ENCODE assay signal across 18 cellular contexts in genomic region chr9:22383720-22384119, GRCh38.
DNase-seq lines count a peak whose midpoint lies in the region; ATAC-seq and TF ChIP-seq lines count a peak whose summit lies in the region.
"Had no signal": no experiment of that assay in that cellular context is flagged by ENCODE, and none has a peak within 500 bp of the region (broad histone marks: within the 10 kb centered on the region; RNA-seq: fewer than 3 reads in every experiment).

No MANE protein-coding gene starts in this region.

- no peak for ATAC-seq in GM23338
- ATAC-seq: CD8-positive, alpha-beta T cell; HepG2 had no signal

- no peaks in the 10 kb centered on the region; the same call in 1 of the 2 replicates for H3K4me1 ChIP-seq in GM23338 (ENCODE audit: insufficient read depth)
- H3K4me1 ChIP-seq: BLaER1 had no signal

- no peaks in the 10 kb centered on the region for H4K20me1 ChIP-seq in GM23338 (replicated peaks; ENCODE audit: insufficient read depth)
- H4K20me1 ChIP-seq: BLaER1 had no signal

- no peak overlapping the region for H2AFZ ChIP-seq in GM23338

- H3K36me3 Mint-ChIP-seq in GM23338 (ENCODE audit: low read depth) (no peaks in the 10 kb centered on the region), progenitor cell of endocrine pancreas (ENCODE audit: insufficient read depth) (no peaks in the 10 kb centered on the region)
- H3K36me3 Mint-ChIP-seq: CD8-positive, alpha-beta T cell had no signal

- H3K4me3 Mint-ChIP-seq in GM23338 (no peak overlapping the region), progenitor cell of endocrine pancreas (ENCODE audit: low read depth) (no peak overlapping the region)
- H3K4me3 Mint-ChIP-seq: CD8-positive, alpha-beta T cell had no signal

- TF ChIP-seq CTCF in GM23338 (conservative IDR thresholded peaks at IDR 0.05; ENCODE audit: low read depth in 2 of 2), result no peak
- no peak for TF ChIP-seq CTCF in epithelial cell of esophagus (IDR thresholded peaks at IDR 0.05; ENCODE audit: insufficient read depth, low read depth, low read length, missing control alignments)
- TF ChIP-seq CTCF in progenitor cell of endocrine pancreas (IDR thresholded peaks at IDR 0.05; ENCODE audit: unreplicated experiment), result no peak

- H3K27ac ChIP-seq in GM23338 (ENCODE audit: low read depth), result no peak overlapping the region
- H3K27ac ChIP-seq: BLaER1, KMS-11, SK-N-MC had no signal

- H3K27me3 Mint-ChIP-seq in GM23338 (ENCODE audit: insufficient read depth, low read depth, poor library complexity), result no peaks in the 10 kb centered on the region
- peaks cover 7% of the 10 kb centered on the region for H3K27me3 Mint-ChIP-seq in progenitor cell of endocrine pancreas

- no peaks in the 10 kb centered on the region for H3K79me2 ChIP-seq in GM23338 (replicated peaks; ENCODE audit: insufficient read depth)

- DNase-seq in GM23338 (ENCODE audit: low spot score) (peak; percentile 18), NCI-H69 (lab: John Stamatoyannopoulos, UW) (peak; percentile 67), epithelial cell of esophagus (ENCODE audit: low read depth) (peak; percentile 36), kidney tubule cell (ENCODE audit: low spot score) (peak; percentile 63), NCI-H1436 treated with DMSO at 0.1 percent for 48 hours (lab: John Stamatoyannopoulos, UW) (no peak), NCI-H1436 (lab: John Stamatoyannopoulos, UW) (no peak), Ammon's horn (ENCODE audit: low spot score) (no peak), progenitor cell of endocrine pancreas (ENCODE audit: low spot score, unreplicated experiment) (no peak)
- DNase-seq: CD8-positive, alpha-beta T cell; GOT3; NCI-H1105; NCI-H187 treated with DMSO at 0.1 percent for 48 hours; NCI-H446 treated with DMSO at 0.1 percent for 48 hours; Right ventricle myocardium superior had no signal

- peaks cover 10% of the 10 kb centered on the region; the same call in 1 of the 2 replicates for H3K9me2 ChIP-seq in GM23338 (ENCODE audit: insufficient read depth)

- no peaks in the 10 kb centered on the region for H3K9me3 Mint-ChIP-seq in GM23338
- no peaks in the 10 kb centered on the region for H3K9me3 Mint-ChIP-seq in progenitor cell of endocrine pancreas (ENCODE audit: low read depth)
- H3K9me3 Mint-ChIP-seq: CD8-positive, alpha-beta T cell had no signal

- H3K4me3 ChIP-seq in GM23338 (no peak overlapping the region), epithelial cell of esophagus (ENCODE audit: low read length) (no peak overlapping the region)
- H3K4me3 ChIP-seq: BLaER1, SK-N-MC had no signal

- H3K4me1 Mint-ChIP-seq in GM23338 (peaks cover 2% of the 10 kb centered on the region; the same call in 1 of the 3 replicates), progenitor cell of endocrine pancreas (ENCODE audit: low read depth) (peaks cover 8% of the 10 kb centered on the region)

- no peaks in the 10 kb centered on the region for H3K27me3 ChIP-seq in GM23338 (ENCODE audit: insufficient read depth)
- H3K27me3 ChIP-seq: BLaER1 had no signal

- H3K4me2 ChIP-seq in GM23338, result no peak overlapping the region
- H3K4me2 ChIP-seq: BLaER1, KMS-11 had no signal

- no peaks in the 10 kb centered on the region for H3F3A ChIP-seq in GM23338 (replicated peaks; ENCODE audit: low read depth)

- H3K27ac Mint-ChIP-seq in GM23338, result no peak overlapping the region
- no peak overlapping the region for H3K27ac Mint-ChIP-seq in progenitor cell of endocrine pancreas
- H3K27ac Mint-ChIP-seq: CD8-positive, alpha-beta T cell had no signal

- no peaks in the 10 kb centered on the region for H3K36me3 ChIP-seq in GM23338 (ENCODE audit: insufficient read depth)
- H3K36me3 ChIP-seq: BLaER1 had no signal

TF ChIP-seq in GM23338, 12 proteins besides CTCF, POLR2A, EP300 and RAD21:
- TF ChIP-seq JUNB (IDR thresholded peaks at IDR 0.05; ENCODE audit: unreplicated experiment), result no peak
- TF ChIP-seq, protein P1, sequence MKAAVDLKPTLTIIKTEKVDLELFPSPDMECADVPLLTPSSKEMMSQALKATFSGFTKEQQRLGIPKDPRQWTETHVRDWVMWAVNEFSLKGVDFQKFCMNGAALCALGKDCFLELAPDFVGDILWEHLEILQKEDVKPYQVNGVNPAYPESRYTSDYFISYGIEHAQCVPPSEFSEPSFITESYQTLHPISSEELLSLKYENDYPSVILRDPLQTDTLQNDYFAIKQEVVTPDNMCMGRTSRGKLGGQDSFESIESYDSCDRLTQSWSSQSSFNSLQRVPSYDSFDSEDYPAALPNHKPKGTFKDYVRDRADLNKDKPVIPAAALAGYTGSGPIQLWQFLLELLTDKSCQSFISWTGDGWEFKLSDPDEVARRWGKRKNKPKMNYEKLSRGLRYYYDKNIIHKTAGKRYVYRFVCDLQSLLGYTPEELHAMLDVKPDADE (IDR thresholded peaks at IDR 0.05), result no peak
- TF ChIP-seq EZH2 (IDR thresholded peaks at IDR 0.05; ENCODE audit: low read depth, unreplicated experiment), result no peak
- TF ChIP-seq ZNF114 (CRISPR knock-in tag; IDR thresholded peaks at IDR 0.05), result no peak
- no peak for TF ChIP-seq EZH2phosphoT487 (IDR thresholded peaks at IDR 0.05; ENCODE audit: unreplicated experiment)
- no peak for TF ChIP-seq STAT1 (IDR thresholded peaks at IDR 0.05; ENCODE audit: unreplicated experiment)
- no peak for TF ChIP-seq ZNF331 (CRISPR knock-in tag; IDR thresholded peaks at IDR 0.05; ENCODE audit: low read depth)
- no peak for TF ChIP-seq NANOG (IDR thresholded peaks at IDR 0.05; ENCODE audit: borderline replicate concordance)
- no peak for TF ChIP-seq REST (IDR thresholded peaks at IDR 0.05; ENCODE audit: unreplicated experiment)
TF ChIP-seq in GM23338: peak in this region for 0.

Comparison
In these comparisons a context has a peak if more than half of its experiments do, and no peak if none do; other contexts are left out.
1. DNase-seq: peak in GM23338 (single experiment), NCI-H69 (single experiment), epithelial cell of esophagus (single experiment) and kidney tubule cell (single experiment); none in NCI-H1436 treated with DMSO at 0.1 percent for 48 hours (single experiment), NCI-H1436 (single experiment), Ammon's horn (single experiment) and progenitor cell of endocrine pancreas (single experiment).